Comparison of ENCODE assay signal across 11 cellular contexts in genomic region chr1:225961659-225962439, GRCh38. TPM values are rescaled to one million over a fixed set of nuclear protein-coding genes. Genes with fewer than 3 reads are reported as not detected.
"Had no signal": no experiment of that assay in that cellular context is flagged by ENCODE, and none has a peak within 500 bp of the region (broad histone marks: within the 10 kb centered on the region; RNA-seq: fewer than 3 reads in every experiment).

No MANE protein-coding gene starts in this region.

- H3K36me3 Mint-ChIP-seq: activated naive CD8-positive, alpha-beta T cell; mesothelial cell of epicardium; neural progenitor cell had no signal

- H3K27me3 ChIP-seq: upper lobe of left lung had no signal

- H3K9ac ChIP-seq: neural progenitor cell had no signal

- H3K9me3 ChIP-seq: suprapubic skin, upper lobe of left lung had no signal

- H3K27me3 Mint-ChIP-seq: activated naive CD8-positive, alpha-beta T cell had no signal

- H3K4me1 ChIP-seq: neural progenitor cell had no signal

- H3K4me3 ChIP-seq: neural progenitor cell, suprapubic skin, upper lobe of left lung had no signal

- H3K4me2 ChIP-seq: neural progenitor cell had no signal

- H3K27ac Mint-ChIP-seq: activated B cell treated with CpG ODN at 0.5 μM for 24 hours; activated naive CD8-positive, alpha-beta T cell; mesothelial cell of epicardium; neural progenitor cell; progenitor cell of endocrine pancreas; T-helper 17 cell had no signal

- H3K9me3 Mint-ChIP-seq: activated B cell treated with CpG ODN at 0.5 μM for 24 hours, mesothelial cell of epicardium, neural progenitor cell had no signal

- H3K36me3 ChIP-seq: neural progenitor cell, suprapubic skin, upper lobe of left lung had no signal

- H3K27ac ChIP-seq: neural progenitor cell, suprapubic skin, upper lobe of left lung had no signal

- H3K4me3 Mint-ChIP-seq: activated B cell treated with CpG ODN at 0.5 μM for 24 hours; activated naive CD8-positive, alpha-beta T cell; mesothelial cell of epicardium; neural progenitor cell; T-helper 17 cell had no signal

- DNase-seq: hippocampal formation had no signal

- H3K4me1 Mint-ChIP-seq: activated B cell treated with CpG ODN at 0.5 μM for 24 hours, mesothelial cell of epicardium had no signal

RNA-seq across cellular contexts. Expression of gene LEFTY2, which starts 20.8 kb away (rescaled TPM):
- total RNA-seq: activated B cell treated with CpG ODN at 0.5 μM for 24 hours, glomerular endothelial cell, T-helper 17 cell had no signal
- polyA plus RNA-seq: esophagus had no signal
